11 cellular contexts compared by ENCODE assay signal in genomic region chr13:27622881-27623280, GRCh38. TPM values are rescaled to one million over a fixed set of nuclear protein-coding genes. Genes with fewer than 3 reads are reported as not detected.
DNase-seq lines count a peak whose midpoint lies in the region; ATAC-seq, FAIRE-seq and TF ChIP-seq lines count a peak whose summit lies in the region.
"Had no signal": no experiment of that assay in that cellular context is flagged by ENCODE, and none has a peak within 500 bp of the region (broad histone marks: within the 10 kb centered on the region; RNA-seq: fewer than 3 reads in every experiment).

No MANE protein-coding gene starts in this region.

- no peak for FAIRE-seq in keratinocyte (lab: Jason Lieb, UNC)

- dilution Hi-C loops in keratinocyte (cut with MboI; ENCODE audit: extremely low pct_ligation_motif_present, low sequenced_read_pairs): no loop called here

- H3K9ac ChIP-seq in keratinocyte (ENCODE audit: control insufficient read depth, extremely low read depth, insufficient read depth, low read length): peak overlapping the region; percentile 98

- H3K36me3 Mint-ChIP-seq in activated naive CD8-positive, alpha-beta T cell: peaks cover 22% of the 10 kb centered on the region
- H3K36me3 Mint-ChIP-seq in activated naive CD4-positive, alpha-beta T cell treated with anti-CD3 and anti-CD28 coated beads, Interleukin-2, amount 50 U/mL, for 72 hours: peaks cover 39 to 49% of the 10 kb centered on the region in 2 donors

- peak overlapping the region; percentile 99 for H3K4me3 Mint-ChIP-seq in activated naive CD8-positive, alpha-beta T cell

- H2AFZ ChIP-seq in keratinocyte (ENCODE audit: control insufficient read depth, low read length): no peak overlapping the region

- H3K4me1 ChIP-seq in BE2C (no peaks in the 10 kb centered on the region), keratinocyte (ENCODE audit: control insufficient read depth, extremely low read depth, insufficient read depth, low read length) (peaks cover 27% of the 10 kb centered on the region)

- H3K9me1 ChIP-seq in keratinocyte (ENCODE audit: control insufficient read depth, extremely low read depth, insufficient read depth, low read length): no peaks in the 10 kb centered on the region

- H3K79me2 ChIP-seq in keratinocyte (ENCODE audit: control insufficient read depth, insufficient read depth, low read length): peaks cover 81% of the 10 kb centered on the region

- peak overlapping the region; percentile 95 for H3K4me2 ChIP-seq in keratinocyte (ENCODE audit: control insufficient read depth, extremely low read depth, insufficient read depth, low read depth, low read length)

- H3K9me3 Mint-ChIP-seq in activated naive CD8-positive, alpha-beta T cell (ENCODE audit: low read depth): no peaks in the 10 kb centered on the region
- H3K9me3 Mint-ChIP-seq in activated naive CD4-positive, alpha-beta T cell treated with anti-CD3 and anti-CD28 coated beads, Interleukin-2, amount 50 U/mL, for 72 hours: no peaks in the 10 kb centered on the region

- ATAC-seq in HG03571 (IDR thresholded peaks at IDR 0.05; ENCODE audit: unreplicated experiment): no peak
- no peak for ATAC-seq in activated naive CD4-positive, alpha-beta T cell treated with anti-CD3 and anti-CD28 coated beads, Interleukin-2, amount 50 U/mL, for 72 hours

- no peak for DNase-seq in BE2C
- no peak for DNase-seq in HL-60 (ENCODE audit: low read depth in 1 of 2, low spot score in 1 of 2)
- DNase-seq in keratinocyte (ENCODE audit: low read depth, low spot score): no peak
- DNase-seq in stimulated activated CD4-positive, alpha-beta T cell treated with anti-CD3 and anti-CD28 coated beads, Interleukin-4, amount 100 ng/mL, for 4 hours: no peak
- DNase-seq in NCI-H82 (lab: John Stamatoyannopoulos, UW): no peak
- DNase-seq in activated naive CD4-positive, alpha-beta T cell treated with anti-CD3 and anti-CD28 coated beads, Interleukin-2, amount 50 U/mL, for 72 hours (ENCODE audit: low spot score in 2 of 2): no peak
- DNase-seq: effector CD4-positive, alpha-beta T cell; GF-D8; T1000 had no signal

- H3K9me3 ChIP-seq in BE2C (no peaks in the 10 kb centered on the region), keratinocyte (ENCODE audit: control insufficient read depth, low read depth, low read length) (no peaks in the 10 kb centered on the region)

- no peak for TF ChIP-seq CTCF in BE2C (IDR thresholded peaks at IDR 0.05; ENCODE audit: low read depth, low read length)
- no peak for TF ChIP-seq CTCF in HL-60 (IDR thresholded peaks at IDR 0.05; ENCODE audit: insufficient read depth, low read length)
- no peak for TF ChIP-seq CTCF in keratinocyte (optimal IDR thresholded peaks at IDR 0.05 in 1 of 3, IDR thresholded peaks at IDR 0.05 in 1 of 3, conservative IDR thresholded peaks at IDR 0.05 in 1 of 3; ENCODE audit: extremely low read depth in 1 of 3, insufficient read depth in 2 of 3, low read length in 3 of 3)

- no peaks in the 10 kb centered on the region for H3K27me3 ChIP-seq in BE2C
- no peaks in the 10 kb centered on the region for H3K27me3 ChIP-seq in HL-60 (ENCODE audit: insufficient read depth, poor library complexity, severe bottlenecking)
- H3K27me3 ChIP-seq in keratinocyte (ENCODE audit: control insufficient read depth, extremely low read depth, insufficient read depth, low read length): no peaks in the 10 kb centered on the region

- no peak overlapping the region; the same call in 1 of the 2 replicates for H3K27ac ChIP-seq in HL-60 (replicated peaks)
- H3K27ac ChIP-seq in keratinocyte (ENCODE audit: control insufficient read depth, insufficient read depth, low read length): peak overlapping the region; percentile 99

- peak overlapping the region; percentile 41 for H3K27ac Mint-ChIP-seq in activated naive CD8-positive, alpha-beta T cell
- peak overlapping the region in 1 of 2 donors; percentile 94 for H3K27ac Mint-ChIP-seq in activated naive CD4-positive, alpha-beta T cell treated with anti-CD3 and anti-CD28 coated beads, Interleukin-2, amount 50 U/mL, for 72 hours

- H3K27me3 Mint-ChIP-seq in activated naive CD8-positive, alpha-beta T cell: no peaks in the 10 kb centered on the region

- H3K4me3 ChIP-seq in BE2C (ENCODE audit: low read depth, low read length): peak overlapping the region; percentile 92
- H3K4me3 ChIP-seq in HL-60 (replicated peaks; ENCODE audit: insufficient read depth, low read length): peak overlapping the region; percentile 87
- peak overlapping the region; percentile 97 to 99 (median 98) for H3K4me3 ChIP-seq in keratinocyte (ENCODE audit: control insufficient read depth in 2 of 3, extremely low read depth in 1 of 3, insufficient read depth in 2 of 3, low read depth in 1 of 3, low read length in 3 of 3)

- H3K4me1 Mint-ChIP-seq in activated naive CD8-positive, alpha-beta T cell (ENCODE audit: low read depth): peaks cover 72% of the 10 kb centered on the region

- H3K36me3 ChIP-seq in BE2C: peaks cover 15% of the 10 kb centered on the region
- peaks cover 6 to 13% of the 10 kb centered on the region in 2 experiments for H3K36me3 ChIP-seq in keratinocyte (ENCODE audit: control insufficient read depth in 2 of 2, extremely low read depth in 1 of 2, insufficient read depth in 2 of 2, low read length in 2 of 2)

- H4K20me1 ChIP-seq in keratinocyte (ENCODE audit: control insufficient read depth, extremely low read depth, insufficient read depth, low read length): peaks cover 4% of the 10 kb centered on the region

RNA-seq across cellular contexts. Expression of gene POLR1D, which starts 1.2 kb away (rescaled TPM):
- polyA plus RNA-seq in BE2C (2012; ENCODE audit: insufficient read depth, insufficient read length, low read depth): 150 TPM
- 152 to 235 TPM (median 204 TPM) in 3 replicates for polyA plus RNA-seq in keratinocyte
- polyA plus RNA-seq in keratinocyte (2011; ENCODE audit: low read depth): 183 TPM
- polyA plus RNA-seq in keratinocyte (2011; cell fraction: cytosol; rRNA removed): 199 and 322 TPM in 2 replicates
- 96.8 and 102 TPM in 2 replicates for polyA plus RNA-seq in keratinocyte (2011; cell fraction: nucleus; rRNA removed)
- 193 and 217 TPM in 2 replicates for polyA plus RNA-seq in keratinocyte (2012; ENCODE audit: low replicate concordance)
- 29.4 to 86.5 TPM (median 63.1 TPM) in 3 replicates for polyA minus RNA-seq in keratinocyte
- 79.4 TPM for polyA minus RNA-seq in keratinocyte (2011; cell fraction: cytosol; rRNA and poly(A)+ RNA removed)
- polyA minus RNA-seq in keratinocyte (2011; cell fraction: nucleus; rRNA and poly(A)+ RNA removed): 18.8 and 27.7 TPM in 2 replicates
- total RNA-seq in activated naive CD4-positive, alpha-beta T cell treated with anti-CD3 and anti-CD28 coated beads, Interleukin-2, amount 50 U/mL, for 72 hours: 100 to 1,000 TPM; 159 to 166 TPM

RNA-seq across cellular contexts. Expression of gene LNX2, which starts 2.6 kb away (rescaled TPM):
- 4.9 TPM for polyA plus RNA-seq in BE2C (2012; ENCODE audit: insufficient read depth, insufficient read length, low read depth)
- polyA plus RNA-seq in keratinocyte: 12.1 to 17.0 TPM (median 14.4 TPM) in 3 replicates
- polyA plus RNA-seq in keratinocyte (2011; ENCODE audit: low read depth): 5.5 TPM
- 9.5 and 13.5 TPM in 2 replicates for polyA plus RNA-seq in keratinocyte (2011; cell fraction: cytosol; rRNA removed)
- polyA plus RNA-seq in keratinocyte (2011; cell fraction: nucleus; rRNA removed): 18.1 and 19.1 TPM in 2 replicates
- 9.1 and 10.4 TPM in 2 replicates for polyA plus RNA-seq in keratinocyte (2012; ENCODE audit: low replicate concordance)
- 16.2 to 22.1 TPM (median 19.6 TPM) in 3 replicates for polyA minus RNA-seq in keratinocyte
- polyA minus RNA-seq in keratinocyte (2011; cell fraction: cytosol; rRNA and poly(A)+ RNA removed): 11.5 TPM
- polyA minus RNA-seq in keratinocyte (2011; cell fraction: nucleus; rRNA and poly(A)+ RNA removed): 17.7 and 35.8 TPM in 2 replicates
- total RNA-seq in activated naive CD4-positive, alpha-beta T cell treated with anti-CD3 and anti-CD28 coated beads, Interleukin-2, amount 50 U/mL, for 72 hours: 1 to 10 TPM; 4.9 to 7.7 TPM
